In genomic region chr6:125956506-125957390, GRCh38 we compare ENCODE assay signal across 8 cellular contexts. TPM values are rescaled to one million over a fixed set of nuclear protein-coding genes. Genes with fewer than 3 reads are reported as not detected.
DNase-seq lines count a peak whose midpoint lies in the region; ATAC-seq and TF ChIP-seq lines count a peak whose summit lies in the region.

TSS of gene HINT3 (plus strand) at chr6:125956770. CDS start at chr6:125956978, 208 bp downstream.

- CTCF ChIA-PET in naive thymus-derived CD4-positive, alpha-beta T cell (lab: Charles Lee) = interaction anchor here (0.5 to 3.2 kb wide), 13 partner anchors 10 to 178 kb away, joined by 3 to 40 read pairs (median 4); partner anchors contain the start of genes NCOA7 and TRMT11

- H3K36me3 ChIP-seq in fibroblast of lung (ENCODE audit: control insufficient read depth, insufficient read depth, low read length) = no peaks in the 10 kb centered on the region
- peaks cover 0 to 5% (median 0%) of the 10 kb centered on the region in 3 experiments for H3K36me3 ChIP-seq in naive thymus-derived CD4-positive, alpha-beta T cell (ENCODE audit: control insufficient read depth in 2 of 3, insufficient read depth in 3 of 3, low read length in 3 of 3)

- peaks cover 4% of the 10 kb centered on the region for H3K27me3 Mint-ChIP-seq in activated T-helper 17 cell treated with anti-CD3 and anti-CD28 coated beads, Interleukin-2, amount 50 U/mL, for 72 hours
- H3K27me3 Mint-ChIP-seq in naive thymus-derived CD4-positive, alpha-beta T cell = peaks cover 0 to 7% (median 5%) of the 10 kb centered on the region in 5 donors
- H3K27me3 Mint-ChIP-seq in stimulated activated naive B cell treated with anti-CD40 and anti-IgM and Interleukin-4, amounts not matched to agents 10 μg/mL and 1 μg/mL and 100 μg/mL, for 72 hours = no peaks in the 10 kb centered on the region

- peaks cover 3% of the 10 kb centered on the region for H3K79me2 ChIP-seq in fibroblast of lung (ENCODE audit: control insufficient read depth, insufficient read depth, low read length)

- H3K4me3 ChIP-seq in fibroblast of lung (replicated peaks in 1 of 4; ENCODE audit: control extremely low read depth in 1 of 4, insufficient read depth in 1 of 4, low read depth in 3 of 4, low read length in 4 of 4) = peak within 1 kb of the TSS; percentile 90 to 100 (median 98)
- H3K4me3 ChIP-seq in naive thymus-derived CD4-positive, alpha-beta T cell (ENCODE audit: low read length) = peak within 1 kb of the TSS; percentile 78

- no peaks in the 10 kb centered on the region for H3K27me3 ChIP-seq in fibroblast of lung (ENCODE audit: control insufficient read depth, insufficient read depth, low read length)
- H3K27me3 ChIP-seq in naive thymus-derived CD4-positive, alpha-beta T cell (ENCODE audit: control insufficient read depth in 2 of 2, insufficient read depth in 2 of 2, low read length in 2 of 2) = no peaks in the 10 kb centered on the region

- intact Hi-C loops in naive thymus-derived CD4-positive, alpha-beta T cell (cut with micrococcal nuclease) = loop anchor here (1.0 to 5.0 kb wide), 14 partner anchors 18 to 1311 kb away; partner anchors contain the start of genes CENPW (in 2 of the 2), TRMT11 (in 2 of the 2), HDDC2 (in 1 of the 2) and HEY2 (in 1 of the 2)

- H3K36me3 Mint-ChIP-seq in activated T-helper 17 cell treated with anti-CD3 and anti-CD28 coated beads, Interleukin-2, amount 50 U/mL, for 72 hours (ENCODE audit: low read depth) = no peaks in the 10 kb centered on the region
- H3K36me3 Mint-ChIP-seq in naive thymus-derived CD4-positive, alpha-beta T cell = peaks cover 0 to 3% (median 0%) of the 10 kb centered on the region in 5 donors
- no peaks in the 10 kb centered on the region for H3K36me3 Mint-ChIP-seq in stimulated activated naive B cell treated with anti-CD40 and anti-IgM and Interleukin-4, amounts not matched to agents 10 μg/mL and 1 μg/mL and 100 μg/mL, for 72 hours

- peak within 1 kb of the TSS; percentile 96 for H2AFZ ChIP-seq in fibroblast of lung (ENCODE audit: low read length)

- peak within 1 kb of the TSS; percentile 82 for H3K27ac ChIP-seq in fibroblast of lung (ENCODE audit: insufficient read depth, low read length)
- H3K27ac ChIP-seq in naive thymus-derived CD4-positive, alpha-beta T cell (ENCODE audit: low read depth, low read length) = peak within 1 kb of the TSS; percentile 98

- H3K4me1 ChIP-seq in fibroblast of lung (ENCODE audit: control insufficient read depth, extremely low read depth, insufficient read depth, low read length) = no peaks in the 10 kb centered on the region
- peaks cover 16 to 18% of the 10 kb centered on the region in 2 donors for H3K4me1 ChIP-seq in naive thymus-derived CD4-positive, alpha-beta T cell (ENCODE audit: control insufficient read depth in 2 of 2, insufficient read depth in 2 of 2, low read length in 2 of 2)

- H3K4me1 Mint-ChIP-seq in activated T-helper 17 cell treated with anti-CD3 and anti-CD28 coated beads, Interleukin-2, amount 50 U/mL, for 72 hours = no peaks in the 10 kb centered on the region
- peaks cover 0 to 22% (median 7%) of the 10 kb centered on the region in 7 donors for H3K4me1 Mint-ChIP-seq in naive thymus-derived CD4-positive, alpha-beta T cell
- peaks cover 0 to 5% of the 10 kb centered on the region in 2 donors for H3K4me1 Mint-ChIP-seq in stimulated activated naive B cell treated with anti-CD40 and anti-IgM and Interleukin-4, amounts not matched to agents 10 μg/mL and 1 μg/mL and 100 μg/mL, for 72 hours

- H3K9ac ChIP-seq in fibroblast of lung (ENCODE audit: insufficient read depth, low read length) = peak within 1 kb of the TSS; percentile 86

- no peak within 1 kb of the TSS for H3K4me3 Mint-ChIP-seq in activated T-helper 17 cell treated with anti-CD3 and anti-CD28 coated beads, Interleukin-2, amount 50 U/mL, for 72 hours
- peak within 1 kb of the TSS in 1 of 10 donors; percentile 69 for H3K4me3 Mint-ChIP-seq in naive thymus-derived CD4-positive, alpha-beta T cell
- peak within 1 kb of the TSS; percentile 48 to 66 for H3K4me3 Mint-ChIP-seq in stimulated activated naive B cell treated with anti-CD40 and anti-IgM and Interleukin-4, amounts not matched to agents 10 μg/mL and 1 μg/mL and 100 μg/mL, for 72 hours

- no peaks in the 10 kb centered on the region for H3K9me3 ChIP-seq in fibroblast of lung (ENCODE audit: control insufficient read depth, insufficient read depth, low read depth, low read length)
- H3K9me3 ChIP-seq in naive thymus-derived CD4-positive, alpha-beta T cell (ENCODE audit: control insufficient read depth in 2 of 3, low read length in 3 of 3) = no peaks in the 10 kb centered on the region

- peak within 1 kb of the TSS; percentile 80 for H3K4me2 ChIP-seq in fibroblast of lung (ENCODE audit: extremely low read depth, insufficient read depth, low read length)

- peak; percentile 99 for DNase-seq in ELF-1 (ENCODE audit: low read depth, low spot score)
- DNase-seq in GOT3 (lab: John Stamatoyannopoulos, UW) = peak; percentile 83
- DNase-seq in RPMI8226 = peak; percentile 97
- peak; percentile 97 for DNase-seq in fibroblast of lung (ENCODE audit: low read depth in 2 of 2)
- DNase-seq in naive thymus-derived CD4-positive, alpha-beta T cell = peak; percentile 94 to 98 (median 97)
- DNase-seq in stimulated activated naive B cell treated with anti-CD40 and anti-IgM and Interleukin-4, amounts not matched to agents 10 μg/mL and 1 μg/mL and 100 μg/mL, for 72 hours = peak; percentile 95

- POLR2A ChIA-PET in naive thymus-derived CD4-positive, alpha-beta T cell (lab: Charles Lee) = interaction anchor here (0.6 to 5.1 kb wide), 15 partner anchors 14 to 1563 kb away, joined by 3 to 74 read pairs (median 4); partner anchors contain the start of genes HDDC2, NCOA7 and TRMT11

- no peak within 1 kb of the TSS for H3K27ac Mint-ChIP-seq in activated T-helper 17 cell treated with anti-CD3 and anti-CD28 coated beads, Interleukin-2, amount 50 U/mL, for 72 hours
- peak within 1 kb of the TSS in 3 of 9 donors; percentile 62 to 76 (median 73) for H3K27ac Mint-ChIP-seq in naive thymus-derived CD4-positive, alpha-beta T cell
- no peak within 1 kb of the TSS for H3K27ac Mint-ChIP-seq in stimulated activated naive B cell treated with anti-CD40 and anti-IgM and Interleukin-4, amounts not matched to agents 10 μg/mL and 1 μg/mL and 100 μg/mL, for 72 hours

- peak; percentile 98 for TF ChIP-seq CTCF in LNCAP (IDR thresholded peaks at IDR 0.05)
- peak; percentile 81 to 88 for TF ChIP-seq CTCF in fibroblast of lung (conservative IDR thresholded peaks at IDR 0.05 in 1 of 2, IDR thresholded peaks at IDR 0.05 in 1 of 2; ENCODE audit: low read depth in 1 of 2, low read length in 2 of 2)

- ATAC-seq in activated T-helper 17 cell treated with anti-CD3 and anti-CD28 coated beads, Interleukin-2, amount 50 U/mL, for 72 hours (replicated peaks) = peak; percentile 91
- ATAC-seq in naive thymus-derived CD4-positive, alpha-beta T cell = peak; percentile 96
- ATAC-seq in stimulated activated naive B cell treated with anti-CD40 and anti-IgM and Interleukin-4, amounts not matched to agents 10 μg/mL and 1 μg/mL and 100 μg/mL, for 72 hours (replicated peaks) = peak; percentile 93 to 94

- H3K9me3 Mint-ChIP-seq in activated T-helper 17 cell treated with anti-CD3 and anti-CD28 coated beads, Interleukin-2, amount 50 U/mL, for 72 hours = no peaks in the 10 kb centered on the region
- no peaks in the 10 kb centered on the region for H3K9me3 Mint-ChIP-seq in naive thymus-derived CD4-positive, alpha-beta T cell
- H3K9me3 Mint-ChIP-seq in stimulated activated naive B cell treated with anti-CD40 and anti-IgM and Interleukin-4, amounts not matched to agents 10 μg/mL and 1 μg/mL and 100 μg/mL, for 72 hours = no peaks in the 10 kb centered on the region

- H4K20me1 ChIP-seq in fibroblast of lung (ENCODE audit: control insufficient read depth, extremely low read depth, insufficient read depth, low read length) = no peaks in the 10 kb centered on the region

RNA-seq across cellular contexts. Expression of gene HINT3, which starts in this region (rescaled TPM):
- 1 to 10 TPM; 6.2 to 8.2 TPM for total RNA-seq in activated T-helper 17 cell treated with anti-CD3 and anti-CD28 coated beads, Interleukin-2, amount 50 U/mL, for 72 hours
- 28.8 and 36.8 TPM in 2 replicates for total RNA-seq in fibroblast of lung
- polyA plus RNA-seq in fibroblast of lung = 1.7 and 2.1 TPM in 2 replicates
- polyA plus RNA-seq in fibroblast of lung (2012) = 8.9 and 10.7 TPM in 2 replicates
- polyA minus RNA-seq in fibroblast of lung (ENCODE audit: low replicate concordance) = 0.16 and 0.41 TPM in 2 replicates
- total RNA-seq in naive thymus-derived CD4-positive, alpha-beta T cell = 10 to 100 TPM in 2 of 5 experiments, 1 to 10 TPM in 3; 7.7 to 12.4 (median 9.5) TPM
- polyA plus RNA-seq in naive thymus-derived CD4-positive, alpha-beta T cell = 10 to 100 TPM in 1 of 2 donors, 1 to 10 TPM in 1; 7.8 to 11.0 TPM

Comparison
In these comparisons a context has a peak if more than half of its experiments do, and no peak if none do; other contexts are left out.
1. Peak in every context shown above with its lines: DNase-seq, ATAC-seq, H3K4me3 ChIP-seq and H3K27ac ChIP-seq.